8 cellular contexts compared by ENCODE assay signal in genomic region chr3:157174265-157174615, GRCh38. TPM values are rescaled to one million over a fixed set of nuclear protein-coding genes. Genes with fewer than 3 reads are reported as not detected.
DNase-seq lines count a peak whose midpoint lies in the region; ATAC-seq and TF ChIP-seq lines count a peak whose summit lies in the region.

No MANE protein-coding gene starts in this region.

- peak overlapping the region; percentile 97 for H3K27ac ChIP-seq in 22Rv1
- H3K27ac ChIP-seq in iPS DF 6.9 (ENCODE audit: low read length) = no peak overlapping the region
- peak overlapping the region; percentile 91 to 99 (median 97) for H3K27ac ChIP-seq in spleen

- TF ChIP-seq CTCF in 22Rv1 (IDR thresholded peaks at IDR 0.05) (no peak), spleen (IDR thresholded peaks at IDR 0.05 in 8 of 11, conservative IDR thresholded peaks at IDR 0.05 in 3 of 11) (no peak)

- no peak for TF ChIP-seq POLR2A in spleen (IDR thresholded peaks at IDR 0.05)

- H3K9ac ChIP-seq in adipocyte (ENCODE audit: low read length) = peak overlapping the region; percentile 98

- intact Hi-C loops in spleen (cut with DNase I; ENCODE audit: low total_unique reads) = no loop called here

- H3K4me3 ChIP-seq in adipocyte (ENCODE audit: low read length) = peak overlapping the region; percentile 89
- H3K4me3 ChIP-seq in iPS DF 6.9 (ENCODE audit: low read length) = peak overlapping the region; percentile 41; the same call in 1 of the 2 replicates
- peak overlapping the region; percentile 14 to 73 (median 47) for H3K4me3 ChIP-seq in spleen

- peaks cover 37% of the 10 kb centered on the region for H3K4me1 ChIP-seq in adipocyte (ENCODE audit: control insufficient read depth, insufficient read depth, low read length)
- H3K4me1 ChIP-seq in iPS DF 6.9 (ENCODE audit: control insufficient read depth, insufficient read depth, low read length) = no peaks in the 10 kb centered on the region
- peaks cover 6 to 54% (median 27%) of the 10 kb centered on the region in 6 donors for H3K4me1 ChIP-seq in spleen

- WGBS in iPS DF 6.9 (ENCODE audit: insufficient coverage, insufficient read length) = no CpG with 5 or more reads among the region's 13 CpGs
- 8 to 10% (median 9%) methylated on average over 13 of the region's 13 CpGs for WGBS in spleen, 5 donors

- no peaks in the 10 kb centered on the region for H3K36me3 ChIP-seq in adipocyte (ENCODE audit: control insufficient read depth, insufficient read depth, low read length, severe bottlenecking)
- H3K36me3 ChIP-seq in iPS DF 6.9 (ENCODE audit: control insufficient read depth, insufficient read depth, low read length) = no peaks in the 10 kb centered on the region
- H3K36me3 ChIP-seq in spleen = peaks cover 0 to 11% (median 0%) of the 10 kb centered on the region in 6 donors

- H3K9me3 ChIP-seq in adipocyte (ENCODE audit: control insufficient read depth, low read length) (no peaks in the 10 kb centered on the region), iPS DF 6.9 (ENCODE audit: control insufficient read depth, insufficient read depth, low read length) (no peaks in the 10 kb centered on the region), spleen (peaks cover 0 to 12% (median 0%) of the 10 kb centered on the region in 8 donors)

- ATAC-seq in GM18498 (IDR thresholded peaks at IDR 0.05; ENCODE audit: unreplicated experiment) (peak; percentile 0), GM18868 (IDR thresholded peaks at IDR 0.05; ENCODE audit: unreplicated experiment) (no peak), HG03469 (IDR thresholded peaks at IDR 0.05; ENCODE audit: unreplicated experiment) (no peak)

- DNase-seq in NCI-H146 treated with DMSO at 0.1 percent for 48 hours (lab: John Stamatoyannopoulos, UW; ENCODE audit: unreplicated experiment) = peak; percentile 87
- no peak for DNase-seq in adipocyte (ENCODE audit: low read depth)
- DNase-seq in iPS DF 6.9 (ENCODE audit: low read depth, low spot score) = no peak
- DNase-seq in spleen = peak; percentile 88

- no peaks in the 10 kb centered on the region for H3K27me3 ChIP-seq in adipocyte (replicated peaks; ENCODE audit: control insufficient read depth, insufficient read depth, low read length)
- H3K27me3 ChIP-seq in iPS DF 6.9 (ENCODE audit: control insufficient read depth, insufficient read depth, low read length) = no peaks in the 10 kb centered on the region
- no peaks in the 10 kb centered on the region for H3K27me3 ChIP-seq in spleen (replicated peaks in 1 of 7)

RNA-seq across cellular contexts. Expression of gene CCNL1, which starts 14.3 kb away (rescaled TPM):
- total RNA-seq in spleen = 100 to 1,000 TPM; 187 to 405 (median 247) TPM
- polyA plus RNA-seq in spleen = 100 to 1,000 TPM in 2 of 3 donors, 10 to 100 TPM in 1; 76.9 to 168 (median 115) TPM

Comparison
In these comparisons a context has a peak if more than half of its experiments do, and no peak if none do; other contexts are left out.
1. DNase-seq: peak in NCI-H146 treated with DMSO at 0.1 percent for 48 hours (single experiment) and spleen (single experiment); none in adipocyte (single experiment) and iPS DF 6.9 (single experiment).
2. Peak in every context shown above with its lines, with median percentiles within 50 percentile points of each other: H3K4me3 ChIP-seq.